Comparison of ENCODE assay signal across 8 cellular contexts in genomic region chr10:100730739-100731602, GRCh38. TPM values are rescaled to one million over a fixed set of nuclear protein-coding genes. Genes with fewer than 3 reads are reported as not detected.
DNase-seq lines count a peak whose midpoint lies in the region; ATAC-seq and TF ChIP-seq lines count a peak whose summit lies in the region.

No MANE protein-coding gene starts in this region.

- POLR2A ChIA-PET in activated CD4-positive, alpha-beta memory T cell treated with anti-CD3 and anti-CD28 coated beads, Interleukin-2, amount 10 ng/mL, durations not matched to agents 7 days and 5 days (lab: Charles Lee) = no interaction called here

- ATAC-seq in HG03108 (IDR thresholded peaks at IDR 0.05; ENCODE audit: unreplicated experiment) = peak; percentile 59
- peak; percentile 71 for ATAC-seq in left colon

- H3K27ac Mint-ChIP-seq in activated CD4-positive, alpha-beta memory T cell treated with anti-CD3 and anti-CD28 coated beads, Interleukin-2, amount 10 ng/mL, durations not matched to agents 7 days and 5 days = no peak overlapping the region
- H3K27ac Mint-ChIP-seq in type B pancreatic cell = no peak overlapping the region

- H3K4me3 Mint-ChIP-seq in activated CD4-positive, alpha-beta memory T cell treated with anti-CD3 and anti-CD28 coated beads, Interleukin-2, amount 10 ng/mL, durations not matched to agents 7 days and 5 days = peak overlapping the region; percentile 43
- peak overlapping the region; percentile 83 for H3K4me3 Mint-ChIP-seq in type B pancreatic cell

- H3K4me1 Mint-ChIP-seq in activated CD4-positive, alpha-beta memory T cell treated with anti-CD3 and anti-CD28 coated beads, Interleukin-2, amount 10 ng/mL, durations not matched to agents 7 days and 5 days = peaks cover 43% of the 10 kb centered on the region
- H3K4me1 Mint-ChIP-seq in type B pancreatic cell (ENCODE audit: unreplicated experiment) = peaks cover 31% of the 10 kb centered on the region

- CTCF ChIA-PET in activated CD4-positive, alpha-beta memory T cell treated with anti-CD3 and anti-CD28 coated beads, Interleukin-2, amount 10 ng/mL, durations not matched to agents 7 days and 5 days (lab: Charles Lee) = no interaction called here

- DNase-seq in stimulated activated CD4-positive, alpha-beta T cell treated with anti-CD3 and anti-CD28 coated beads, Interleukin-15, amount 100 ng/mL, for 24 hours = peak; percentile 65
- DNase-seq in stimulated activated CD4-positive, alpha-beta T cell treated with anti-CD3 and anti-CD28 coated beads, Interleukin-12 subunit alpha, Interleukin-12 subunit beta, amount 100 ng/mL, for 4 hours = no peak
- DNase-seq in activated CD4-positive, alpha-beta memory T cell treated with anti-CD3 and anti-CD28 coated beads, Interleukin-2, amount 10 ng/mL, durations not matched to agents 7 days and 5 days = peak; percentile 51
- DNase-seq in left colon (no peak), type B pancreatic cell (ENCODE audit: extremely low spot score, unreplicated experiment) (no peak), NCI-H2081 treated with DMSO at 0.1 percent for 48 hours (lab: John Stamatoyannopoulos, UW) (no peak), DMS79 (lab: John Stamatoyannopoulos, UW) (no peak)

- TF ChIP-seq CTCF in type B pancreatic cell (conservative IDR thresholded peaks at IDR 0.05) = no peak

- H3K36me3 Mint-ChIP-seq in activated CD4-positive, alpha-beta memory T cell treated with anti-CD3 and anti-CD28 coated beads, Interleukin-2, amount 10 ng/mL, durations not matched to agents 7 days and 5 days (ENCODE audit: low read depth) = no peaks in the 10 kb centered on the region
- H3K36me3 Mint-ChIP-seq in type B pancreatic cell = no peaks in the 10 kb centered on the region

- intact Hi-C loops in left colon (cut with DNase I, micrococcal nuclease) = no loop called here

- H3K9me3 Mint-ChIP-seq in activated CD4-positive, alpha-beta memory T cell treated with anti-CD3 and anti-CD28 coated beads, Interleukin-2, amount 10 ng/mL, durations not matched to agents 7 days and 5 days = no peaks in the 10 kb centered on the region
- no peaks in the 10 kb centered on the region for H3K9me3 Mint-ChIP-seq in type B pancreatic cell

- H3K27me3 Mint-ChIP-seq in activated CD4-positive, alpha-beta memory T cell treated with anti-CD3 and anti-CD28 coated beads, Interleukin-2, amount 10 ng/mL, durations not matched to agents 7 days and 5 days = peaks cover 90% of the 10 kb centered on the region
- H3K27me3 Mint-ChIP-seq in type B pancreatic cell = peaks cover 96% of the 10 kb centered on the region

RNA-seq across cellular contexts. Expression of gene PAX2, which starts 14.4 kb away (rescaled TPM):
- not detected for total RNA-seq in activated CD4-positive, alpha-beta memory T cell treated with anti-CD3 and anti-CD28 coated beads, Interleukin-2, amount 10 ng/mL, durations not matched to agents 7 days and 5 days
- total RNA-seq in left colon = not detected
- 0.19 and 4.4 TPM in 2 replicates for total RNA-seq in type B pancreatic cell (ENCODE audit: low replicate concordance)

Comparison
In these comparisons a context has a peak if more than half of its experiments do, and no peak if none do; other contexts are left out.
1. DNase-seq: peak in stimulated activated CD4-positive, alpha-beta T cell treated with anti-CD3 and anti-CD28 coated beads, Interleukin-15, amount 100 ng/mL, for 24 hours (single experiment) and activated CD4-positive, alpha-beta memory T cell treated with anti-CD3 and anti-CD28 coated beads, Interleukin-2, amount 10 ng/mL, durations not matched to agents 7 days and 5 days (single experiment); none in stimulated activated CD4-positive, alpha-beta T cell treated with anti-CD3 and anti-CD28 coated beads, Interleukin-12 subunit alpha, Interleukin-12 subunit beta, amount 100 ng/mL, for 4 hours (single experiment), left colon (0 of 2), type B pancreatic cell (single experiment), NCI-H2081 treated with DMSO at 0.1 percent for 48 hours (single experiment) and DMS79 (single experiment).